ENCODE assay signal across 9 cellular contexts in the genomic region with DNA sequence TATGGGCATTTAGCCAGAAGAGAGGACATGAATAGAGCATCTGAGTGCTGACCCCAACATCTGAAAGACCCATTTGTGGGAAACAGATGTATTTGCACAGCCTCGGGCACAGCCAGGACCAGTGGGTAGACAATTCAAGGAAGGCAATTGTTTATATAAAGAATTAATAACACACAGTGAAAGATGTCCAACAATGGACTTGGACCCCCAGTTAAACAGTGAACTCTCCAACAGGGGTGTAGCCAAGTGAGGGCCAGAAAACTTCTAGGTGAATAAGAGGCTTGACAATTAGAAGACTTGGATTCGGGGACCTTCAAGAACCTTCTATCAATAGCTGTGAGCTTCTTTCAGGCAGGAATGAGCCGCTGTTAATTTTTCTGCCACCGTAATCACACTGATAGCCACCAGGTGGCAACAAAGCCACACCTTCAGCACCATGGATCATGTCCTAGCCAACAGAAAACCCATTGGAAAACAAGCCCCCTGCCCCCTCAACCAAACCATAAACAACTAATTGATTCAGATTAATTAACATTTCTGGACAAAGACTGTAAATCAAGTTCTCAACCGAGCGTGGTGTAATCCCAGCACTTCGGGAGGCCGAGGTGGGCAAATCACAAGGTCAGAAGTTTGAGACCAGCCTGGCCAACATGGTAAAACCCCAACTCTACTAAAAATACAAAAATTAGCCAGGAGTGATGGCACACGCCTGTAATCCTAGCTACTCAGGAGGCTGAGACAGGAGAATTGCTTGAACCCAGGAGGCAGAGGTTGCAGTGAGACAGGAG. TPM values are rescaled to one million over a fixed set of nuclear protein-coding genes. Genes with fewer than 3 reads are reported as not detected.
DNase-seq lines count a peak whose midpoint lies in the region; ATAC-seq and TF ChIP-seq lines count a peak whose summit lies in the region.
"Had no signal": no experiment of that assay in that cellular context is flagged by ENCODE, and none has a peak within 500 bp of the region (broad histone marks: within the 10 kb centered on the region; RNA-seq: fewer than 3 reads in every experiment).

No MANE protein-coding gene starts in this region.

- H3K27me3 ChIP-seq in endocrine pancreas (ENCODE audit: control insufficient read depth, insufficient read depth, low read length), result no peaks in the 10 kb centered on the region

- intact Hi-C loops in activated CD4-positive, alpha-beta memory T cell treated with anti-CD3 and anti-CD28 coated beads for 36 hours (cut with micrococcal nuclease), result no loop called here
- intact Hi-C loops in mucosa of descending colon (cut with DNase I, micrococcal nuclease), result no loop called here

- H3K4me1 Mint-ChIP-seq in activated CD4-positive, alpha-beta memory T cell treated with anti-CD3 and anti-CD28 coated beads for 36 hours (ENCODE audit: low read depth), result peaks cover 3% of the 10 kb centered on the region
- H3K4me1 Mint-ChIP-seq in type B pancreatic cell (ENCODE audit: unreplicated experiment), result no peaks in the 10 kb centered on the region
- H3K4me1 Mint-ChIP-seq: immature natural killer cell had no signal

- H3K4me1 ChIP-seq in endocrine pancreas (ENCODE audit: control insufficient read depth, insufficient read depth, low read length) (no peaks in the 10 kb centered on the region), mucosa of descending colon (ENCODE audit: low read depth) (no peaks in the 10 kb centered on the region)

- DNase-seq in Ammon's horn (ENCODE audit: low spot score) (peak; percentile 65), NCI-H345 (lab: John Stamatoyannopoulos, UW) (peak; percentile 73), mucosa of descending colon (peak in 1 of 3 donors; percentile 59), type B pancreatic cell (ENCODE audit: extremely low spot score, unreplicated experiment) (no peak)
- peak; percentile 62 for DNase-seq in activated CD4-positive, alpha-beta memory T cell treated with anti-CD3 and anti-CD28 coated beads for 36 hours

- peak overlapping the region; percentile 6 for H3K4me3 ChIP-seq in endocrine pancreas (ENCODE audit: control insufficient read depth, insufficient read depth, low read length)
- no peak overlapping the region for H3K4me3 ChIP-seq in mucosa of descending colon

- POLR2A ChIA-PET in activated CD4-positive, alpha-beta memory T cell treated with anti-CD3 and anti-CD28 coated beads for 36 hours (lab: Charles Lee), result no interaction called here

- H3K9me3 ChIP-seq in endocrine pancreas (ENCODE audit: control insufficient read depth, low read length), result no peaks in the 10 kb centered on the region
- H3K9me3 ChIP-seq in mucosa of descending colon, result no peaks in the 10 kb centered on the region

- no peaks in the 10 kb centered on the region for H3K9me3 Mint-ChIP-seq in activated CD4-positive, alpha-beta memory T cell treated with anti-CD3 and anti-CD28 coated beads for 36 hours
- H3K9me3 Mint-ChIP-seq in type B pancreatic cell, result no peaks in the 10 kb centered on the region
- H3K9me3 Mint-ChIP-seq: immature natural killer cell had no signal

- H3K36me3 ChIP-seq in endocrine pancreas (ENCODE audit: control insufficient read depth, insufficient read depth, low read length) (no peaks in the 10 kb centered on the region), mucosa of descending colon (ENCODE audit: low read depth) (no peaks in the 10 kb centered on the region)

- ATAC-seq in GM21529 (IDR thresholded peaks at IDR 0.05; ENCODE audit: unreplicated experiment) (peak; percentile 55), mucosa of descending colon (peak; percentile 62), GM18511 (IDR thresholded peaks at IDR 0.05; ENCODE audit: unreplicated experiment) (no peak)

- CTCF ChIA-PET in activated CD4-positive, alpha-beta memory T cell treated with anti-CD3 and anti-CD28 coated beads for 36 hours (lab: Charles Lee), result interaction anchor here (0.6 to 2.0 kb wide), 24 partner anchors 9 to 741 kb away, joined by 3 to 14 read pairs (median 4); a partner anchor contains a TSS

- H3K36me3 Mint-ChIP-seq in activated CD4-positive, alpha-beta memory T cell treated with anti-CD3 and anti-CD28 coated beads for 36 hours, result no peaks in the 10 kb centered on the region
- no peaks in the 10 kb centered on the region for H3K36me3 Mint-ChIP-seq in type B pancreatic cell

- no peak overlapping the region for H3K27ac Mint-ChIP-seq in activated CD4-positive, alpha-beta memory T cell treated with anti-CD3 and anti-CD28 coated beads for 36 hours
- no peak overlapping the region for H3K27ac Mint-ChIP-seq in type B pancreatic cell
- H3K27ac Mint-ChIP-seq: immature natural killer cell had no signal

- TF ChIP-seq CTCF in mucosa of descending colon (IDR thresholded peaks at IDR 0.05) (peak; percentile 29), type B pancreatic cell (conservative IDR thresholded peaks at IDR 0.05) (peak; percentile 83)

- peaks cover 16% of the 10 kb centered on the region for H3K27me3 Mint-ChIP-seq in activated CD4-positive, alpha-beta memory T cell treated with anti-CD3 and anti-CD28 coated beads for 36 hours
- H3K27me3 Mint-ChIP-seq in type B pancreatic cell, result peaks cover 19% of the 10 kb centered on the region

- no peak overlapping the region for H3K4me3 Mint-ChIP-seq in activated CD4-positive, alpha-beta memory T cell treated with anti-CD3 and anti-CD28 coated beads for 36 hours
- H3K4me3 Mint-ChIP-seq in type B pancreatic cell, result no peak overlapping the region
- H3K4me3 Mint-ChIP-seq: immature natural killer cell had no signal

- no peak overlapping the region for H3K9ac ChIP-seq in endocrine pancreas (ENCODE audit: control insufficient read depth, insufficient read depth, low read length)

RNA-seq across cellular contexts. Expression of a gene that starts 8.8 kb away (rescaled TPM):
- 10 to 100 TPM; 92.9 to 96.8 TPM for total RNA-seq in activated CD4-positive, alpha-beta memory T cell treated with anti-CD3 and anti-CD28 coated beads for 36 hours
- total RNA-seq in mucosa of descending colon (100 to 1,000 TPM; 106 to 145 (median 108) TPM), type B pancreatic cell (ENCODE audit: low replicate concordance) (203 and 280 TPM in 2 replicates)

RNA-seq across cellular contexts. Expression of a gene that starts 58.6 kb away (rescaled TPM):
- total RNA-seq in activated CD4-positive, alpha-beta memory T cell treated with anti-CD3 and anti-CD28 coated beads for 36 hours, result 1 to 10 TPM; 6.5 to 7.7 TPM
- total RNA-seq in mucosa of descending colon, result 10 to 100 TPM in 2 of 3 donors, 1 to 10 TPM in 1; 6.4 to 13.1 (median 10.7) TPM
- total RNA-seq in type B pancreatic cell (ENCODE audit: low replicate concordance), result 12.2 and 23.1 TPM in 2 replicates
